In genomic region chr12:64203036-64203435, GRCh38 we compare ENCODE assay signal across 2 cellular contexts.
TF ChIP-seq lines count a peak whose summit lies in the region.

No MANE protein-coding gene starts in this region.

TF ChIP-seq in K562, 482 proteins besides CTCF, POLR2A, EP300 and RAD21:
- TF ChIP-seq ELK1 (CRISPR knock-in tag; IDR thresholded peaks at IDR 0.05) = no peak
- TF ChIP-seq BCLAF1 (IDR thresholded peaks at IDR 0.05; ENCODE audit: borderline replicate concordance in 1 of 2, control insufficient read depth in 1 of 2, low read depth in 2 of 2, low read length in 1 of 2) = no peak
- TF ChIP-seq CTCFL (IDR thresholded peaks at IDR 0.05; ENCODE audit: borderline replicate concordance, insufficient read depth, low read depth, low read length, poor library complexity, severe bottlenecking) = no peak
- TF ChIP-seq MXI1 (IDR thresholded peaks at IDR 0.05; ENCODE audit: low read depth, low read length) = no peak
- TF ChIP-seq ELF1 (tag; IDR thresholded peaks at IDR 0.05) = no peak
- TF ChIP-seq ZNF766 (CRISPR knock-in tag; conservative IDR thresholded peaks at IDR 0.05) = no peak
- TF ChIP-seq CAMTA2 (CRISPR knock-in tag; conservative IDR thresholded peaks at IDR 0.05) = no peak

TF ChIP-seq in HepG2, 621 proteins besides CTCF, POLR2A, EP300 and RAD21:
- TF ChIP-seq BORCS8-MEF2B (CRISPR knock-in tag; IDR thresholded peaks at IDR 0.05) (no peak), ZNF574 (CRISPR knock-in tag; IDR thresholded peaks at IDR 0.05) (no peak), ZNF292 (CRISPR knock-in tag; IDR thresholded peaks at IDR 0.05; ENCODE audit: borderline replicate concordance, low read depth) (no peak), SMYD3 (CRISPR knock-in tag; IDR thresholded peaks at IDR 0.05) (no peak), ZBTB46 (CRISPR knock-in tag; IDR thresholded peaks at IDR 0.05; ENCODE audit: borderline replicate concordance) (no peak), GLI4 (CRISPR knock-in tag; IDR thresholded peaks at IDR 0.05; ENCODE audit: borderline replicate concordance) (no peak), ZBTB20 (CRISPR knock-in tag; IDR thresholded peaks at IDR 0.05; ENCODE audit: borderline replicate concordance, low read depth) (no peak), ZNF138 (CRISPR knock-in tag; IDR thresholded peaks at IDR 0.05; ENCODE audit: low read depth) (no peak), ZNF772 (CRISPR knock-in tag; IDR thresholded peaks at IDR 0.05) (no peak), JUND (CRISPR knock-in tag; IDR thresholded peaks at IDR 0.05) (no peak), TCF7 (IDR thresholded peaks at IDR 0.05; ENCODE audit: low read depth) (no peak), PAF1 (CRISPR knock-in tag; IDR thresholded peaks at IDR 0.05) (no peak), PHF20 (CRISPR knock-in tag; IDR thresholded peaks at IDR 0.05) (no peak), BHLHE40 (IDR thresholded peaks at IDR 0.05; ENCODE audit: low read length) (no peak), ZNF589 (CRISPR knock-in tag; conservative IDR thresholded peaks at IDR 0.05) (no peak), ZNF230 (CRISPR knock-in tag; IDR thresholded peaks at IDR 0.05) (no peak), ZNF337 (CRISPR knock-in tag; IDR thresholded peaks at IDR 0.05; ENCODE audit: borderline replicate concordance, low read depth) (no peak), BRF2 (CRISPR knock-in tag; IDR thresholded peaks at IDR 0.05) (no peak), SSRP1 (CRISPR knock-in tag; IDR thresholded peaks at IDR 0.05) (no peak), MEIS2 (CRISPR knock-in tag; IDR thresholded peaks at IDR 0.05) (no peak)
